In the genomic region with DNA sequence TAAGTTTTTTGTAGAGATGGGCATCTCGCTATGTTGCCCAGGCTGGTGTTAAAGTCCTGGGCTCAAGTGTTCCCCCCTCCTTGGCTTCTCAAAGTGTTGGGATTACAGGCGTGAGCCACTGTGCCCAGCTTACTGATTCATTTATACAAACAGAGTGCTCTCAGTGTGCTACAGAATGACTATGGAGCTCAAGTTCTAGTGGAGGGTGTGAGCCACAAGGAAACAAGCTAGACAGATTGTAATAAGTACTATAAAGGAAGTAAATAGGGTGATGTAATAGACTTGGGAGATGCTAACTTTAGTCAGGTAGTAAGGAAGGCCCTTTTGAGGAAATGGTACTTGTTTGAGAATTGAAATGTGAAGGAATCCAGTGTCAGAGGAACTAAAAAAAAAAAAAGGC, we compare ENCODE assay signal across 9 cellular contexts. TPM values are rescaled to one million over a fixed set of nuclear protein-coding genes. Genes with fewer than 3 reads are reported as not detected.
A peak's percentile ranks its signal among the peaks of the same experiment; 100 is the strongest.
DNase-seq lines count a peak whose midpoint lies in the region; ATAC-seq and TF ChIP-seq lines count a peak whose summit lies in the region.
"Had no signal": no experiment of that assay in that cellular context is flagged by ENCODE, and none has a peak within 500 bp of the region (broad histone marks: within the 10 kb centered on the region; RNA-seq: fewer than 3 reads in every experiment).

No MANE protein-coding gene starts in this region.

- TF ChIP-seq CTCF in choroid plexus epithelial cell (conservative IDR thresholded peaks at IDR 0.05; ENCODE audit: low read depth, low read length) (no peak), smooth muscle cell (IDR thresholded peaks at IDR 0.05; ENCODE audit: borderline replicate concordance, insufficient read depth, poor library complexity, severe bottlenecking) (no peak)

- peak overlapping the region; percentile 100 for H3K27ac Mint-ChIP-seq in activated CD4-positive, alpha-beta T cell treated with anti-CD3 and anti-CD28 coated beads, Interleukin-2, amount 10 ng/mL, durations not matched to agents 7 days and 5 days

- no peaks in the 10 kb centered on the region for H3K36me3 ChIP-seq in smooth muscle cell (ENCODE audit: low read depth)

- H3K27me3 Mint-ChIP-seq in activated CD4-positive, alpha-beta T cell treated with anti-CD3 and anti-CD28 coated beads, Interleukin-2, amount 10 ng/mL, durations not matched to agents 7 days and 5 days: no peaks in the 10 kb centered on the region

- peaks cover 11% of the 10 kb centered on the region for H3F3A ChIP-seq in smooth muscle cell (ENCODE audit: low read depth)

- ATAC-seq in HG02884 (IDR thresholded peaks at IDR 0.05; ENCODE audit: unreplicated experiment): no peak

- H3K4me2 ChIP-seq in smooth muscle cell: no peak overlapping the region

- peak overlapping the region; percentile 94 for H3K27ac ChIP-seq in smooth muscle cell (ENCODE audit: low read depth)

- H3K4me3 ChIP-seq in choroid plexus epithelial cell (ENCODE audit: low read depth, low read length): no peak overlapping the region
- no peak overlapping the region for H3K4me3 ChIP-seq in smooth muscle cell
- H3K4me3 ChIP-seq: HAP-1 had no signal

- H3K4me3 Mint-ChIP-seq in activated CD4-positive, alpha-beta T cell treated with anti-CD3 and anti-CD28 coated beads, Interleukin-2, amount 10 ng/mL, durations not matched to agents 7 days and 5 days: peak overlapping the region; percentile 8

- DNase-seq in activated CD4-positive, alpha-beta T cell treated with anti-CD3 and anti-CD28 coated beads, Interleukin-2, amount 10 ng/mL, durations not matched to agents 7 days and 5 days: no peak
- DNase-seq in activated CD4-positive, alpha-beta T cell treated with anti-CD3 and anti-CD28 coated beads for 1 hour: no peak
- DNase-seq in OCI-M1 (lab: John Stamatoyannopoulos, UW) (peak; percentile 38), choroid plexus epithelial cell (ENCODE audit: low read depth) (peak; percentile 2), smooth muscle cell (lab: John Stamatoyannopoulos, UW; ENCODE audit: unreplicated experiment) (no peak), NCI-H2196 (lab: John Stamatoyannopoulos, UW; ENCODE audit: unreplicated experiment) (no peak), NCI-H446 (lab: John Stamatoyannopoulos, UW) (no peak)

- CTCF ChIA-PET in activated CD4-positive, alpha-beta T cell treated with anti-CD3 and anti-CD28 coated beads, Interleukin-2, amount 10 ng/mL, durations not matched to agents 7 days and 5 days (lab: Charles Lee): interaction anchor here (1.7 to 3.6 kb wide), 8 partner anchors 18 to 379 kb away, joined by 5 to 23 read pairs (median 6); a partner anchor contains a TSS

- peaks cover 40% of the 10 kb centered on the region for H3K4me1 Mint-ChIP-seq in activated CD4-positive, alpha-beta T cell treated with anti-CD3 and anti-CD28 coated beads, Interleukin-2, amount 10 ng/mL, durations not matched to agents 7 days and 5 days

- H3K9ac ChIP-seq in smooth muscle cell (ENCODE audit: low read depth): no peak overlapping the region

- peaks cover 22% of the 10 kb centered on the region for H3K36me3 Mint-ChIP-seq in activated CD4-positive, alpha-beta T cell treated with anti-CD3 and anti-CD28 coated beads, Interleukin-2, amount 10 ng/mL, durations not matched to agents 7 days and 5 days (ENCODE audit: low read depth)

- H3K9me3 Mint-ChIP-seq in activated CD4-positive, alpha-beta T cell treated with anti-CD3 and anti-CD28 coated beads, Interleukin-2, amount 10 ng/mL, durations not matched to agents 7 days and 5 days: no peaks in the 10 kb centered on the region

- H3K4me1 ChIP-seq in smooth muscle cell (ENCODE audit: low read depth): peaks cover 15% of the 10 kb centered on the region

- H4K20me1 ChIP-seq in smooth muscle cell (ENCODE audit: low read depth): no peaks in the 10 kb centered on the region

- 93% methylated on average over 2 of the region's 2 CpGs for WGBS in smooth muscle cell (ENCODE audit: low lambda C conversion rate)

- peaks cover 19% of the 10 kb centered on the region for H3K79me2 ChIP-seq in smooth muscle cell (ENCODE audit: low read depth)

- no peak overlapping the region for H2AFZ ChIP-seq in smooth muscle cell (ENCODE audit: low read depth)

- POLR2A ChIA-PET in activated CD4-positive, alpha-beta T cell treated with anti-CD3 and anti-CD28 coated beads, Interleukin-2, amount 10 ng/mL, durations not matched to agents 7 days and 5 days (lab: Charles Lee): interaction anchor here (0.7 to 1.0 kb wide), 3 partner anchors 30 to 380 kb away, joined by 3 read pairs; a partner anchor contains a TSS

- H3K9me3 ChIP-seq in smooth muscle cell (replicated peaks; ENCODE audit: low read depth): no peaks in the 10 kb centered on the region
- H3K9me3 ChIP-seq: HAP-1 had no signal

- H3K27me3 ChIP-seq in smooth muscle cell (ENCODE audit: low read depth): no peaks in the 10 kb centered on the region

RNA-seq across cellular contexts. Expression of a gene that starts 1.7 kb away (rescaled TPM):
- 10 to 100 TPM; 14.5 to 16.4 TPM for total RNA-seq in activated CD4-positive, alpha-beta T cell treated with anti-CD3 and anti-CD28 coated beads, Interleukin-2, amount 10 ng/mL, durations not matched to agents 7 days and 5 days
- 22.9 and 26.2 TPM in 2 replicates for total RNA-seq in smooth muscle cell
- polyA plus RNA-seq in smooth muscle cell: 7.4 and 10.1 TPM in 2 replicates

RNA-seq across cellular contexts. Expression of a gene that starts 29.5 kb away (rescaled TPM):
- 10 to 100 TPM; 10.7 to 11.0 TPM for total RNA-seq in activated CD4-positive, alpha-beta T cell treated with anti-CD3 and anti-CD28 coated beads, Interleukin-2, amount 10 ng/mL, durations not matched to agents 7 days and 5 days
- 7.5 and 12.4 TPM in 2 replicates for total RNA-seq in smooth muscle cell
- 2.6 and 3.4 TPM in 2 replicates for polyA plus RNA-seq in smooth muscle cell

Comparison
In these comparisons a context has a peak if more than half of its experiments do, and no peak if none do; other contexts are left out.
1. DNase-seq: peak in OCI-M1 (single experiment) and choroid plexus epithelial cell (single experiment); none in activated CD4-positive, alpha-beta T cell treated with anti-CD3 and anti-CD28 coated beads, Interleukin-2, amount 10 ng/mL, durations not matched to agents 7 days and 5 days (single experiment), activated CD4-positive, alpha-beta T cell treated with anti-CD3 and anti-CD28 coated beads for 1 hour (single experiment), smooth muscle cell (single experiment), NCI-H2196 (single experiment) and NCI-H446 (0 of 2).